Comparison of ENCODE assay signal across 16 cellular contexts in the genomic region with DNA sequence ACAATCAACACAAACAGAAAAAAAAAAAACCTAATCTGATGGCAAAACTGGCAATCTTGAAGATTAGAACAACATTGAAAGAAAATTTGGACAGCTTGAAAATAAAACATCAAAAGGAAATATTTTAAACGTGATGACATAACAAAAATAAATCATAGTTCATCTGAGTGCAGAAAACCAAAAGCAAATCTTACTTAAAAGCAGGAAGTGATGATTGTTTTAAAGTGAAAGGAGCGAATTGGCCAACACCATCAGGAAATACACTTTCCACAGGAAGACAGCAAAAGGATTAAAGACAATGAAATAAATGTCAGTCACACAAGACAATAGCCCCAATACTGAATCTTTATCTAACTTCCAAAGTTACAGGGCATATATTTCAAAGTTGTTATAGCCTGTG.
A peak's percentile ranks its signal among the peaks of the same experiment; 100 is the strongest.
DNase-seq lines count a peak whose midpoint lies in the region; FAIRE-seq and TF ChIP-seq lines count a peak whose summit lies in the region.
"Had no signal": no experiment of that assay in that cellular context is flagged by ENCODE, and none has a peak within 500 bp of the region (broad histone marks: within the 10 kb centered on the region; RNA-seq: fewer than 3 reads in every experiment).

No MANE protein-coding gene starts in this region.

- no peak overlapping the region for H3K27ac ChIP-seq in OCI-LY3 (ENCODE audit: low read length)

- H3K4me3 ChIP-seq in OCI-LY3 (ENCODE audit: low read length) (no peak overlapping the region), MG63 (no peak overlapping the region)
- H3K4me3 ChIP-seq: GM12878, HAP-1 had no signal

- H3K9ac ChIP-seq in OCI-LY3 (ENCODE audit: low read length) = no peak overlapping the region

- TF ChIP-seq CTCF in OCI-LY3 (IDR thresholded peaks at IDR 0.05; ENCODE audit: low read depth, low read length) (no peak), endothelial cell (IDR thresholded peaks at IDR 0.05; ENCODE audit: unreplicated experiment) (no peak)

- 0 out of 2 replicates have a peak overlapping the region, but pooled peaks have one; percentile 11 for H3K4me2 ChIP-seq in OCI-LY3 (ENCODE audit: low read length)

- peak overlapping the region; percentile 39 for H2AFZ ChIP-seq in OCI-LY3 (ENCODE audit: low read depth, low read length)

- no peaks in the 10 kb centered on the region for H3K27me3 Mint-ChIP-seq in endothelial cell (ENCODE audit: unreplicated experiment)
- H3K27me3 Mint-ChIP-seq: CD4-positive, alpha-beta T cell; IgD-negative memory B cell had no signal

- H3K27me3 ChIP-seq in OCI-LY3 (ENCODE audit: low read depth, low read length) (no peaks in the 10 kb centered on the region), MG63 (no peaks in the 10 kb centered on the region)

- H3K9me3 Mint-ChIP-seq in endothelial cell (ENCODE audit: unreplicated experiment) = no peaks in the 10 kb centered on the region
- H3K9me3 Mint-ChIP-seq: CD4-positive, alpha-beta T cell had no signal

- no peaks in the 10 kb centered on the region for H3K36me3 Mint-ChIP-seq in endothelial cell (ENCODE audit: low read depth, unreplicated experiment)
- H3K36me3 Mint-ChIP-seq: IgD-negative memory B cell had no signal

- no peaks in the 10 kb centered on the region for H4K20me1 ChIP-seq in OCI-LY3 (ENCODE audit: insufficient read depth, low read length)

- peaks cover 12% of the 10 kb centered on the region for H3K4me1 ChIP-seq in OCI-LY3 (ENCODE audit: low read length)
- H3K4me1 ChIP-seq: HAP-1 had no signal

- no peak for TF ChIP-seq POLR2A in GM12892 (IDR thresholded peaks at IDR 0.05; ENCODE audit: low read depth, low read length)

- H3K79me2 ChIP-seq in OCI-LY3 (ENCODE audit: low read length) = no peaks in the 10 kb centered on the region

- H3K4me1 Mint-ChIP-seq in endothelial cell (ENCODE audit: unreplicated experiment) = peaks cover 14% of the 10 kb centered on the region

- H3K9me3 ChIP-seq in OCI-LY3 (ENCODE audit: insufficient read depth, low read length) (no peaks in the 10 kb centered on the region; the same call in 1 of the 2 replicates), MG63 (no peaks in the 10 kb centered on the region)
- H3K9me3 ChIP-seq: HAP-1 had no signal

- peak; percentile 42 for FAIRE-seq in GM12892 (lab: Jason Lieb, UNC)
- FAIRE-seq: A204.1, GM12878, H1 had no signal

- H3K36me3 ChIP-seq in OCI-LY3 (replicated peaks; ENCODE audit: low read depth, low read length) = no peaks in the 10 kb centered on the region
- no peaks in the 10 kb centered on the region for H3K36me3 ChIP-seq in MG63
- H3K36me3 ChIP-seq: HAP-1 had no signal

- DNase-seq in AML-193 (lab: John Stamatoyannopoulos, UW) (peak; percentile 5 to 6), GM12892 (ENCODE audit: insufficient read length) (no peak), endothelial cell (ENCODE audit: low spot score) (no peak), MG63 (no peak)
- no peak for DNase-seq in stimulated activated CD4-positive, alpha-beta T cell treated with anti-CD3 and anti-CD28 coated beads, Interleukin-2, amount 100 ng/mL, for 48 hours
- no peak for DNase-seq in stimulated activated naive CD4-positive, alpha-beta T cell treated with Interleukin-2 at 50 U/mL for 16 hours (lab: John Stamatoyannopoulos, UW)
- DNase-seq: C1 segment of cervical spinal cord; Calu3; CD4-positive, alpha-beta T cell; DMS 273 treated with DMSO at 0.1 percent for 48 hours had no signal

- no peak overlapping the region for H3K4me3 Mint-ChIP-seq in endothelial cell (ENCODE audit: unreplicated experiment)
- H3K4me3 Mint-ChIP-seq: CD4-positive, alpha-beta T cell; IgD-negative memory B cell had no signal

- peak overlapping the region; percentile 64 for H3K27ac Mint-ChIP-seq in endothelial cell (ENCODE audit: unreplicated experiment)
- H3K27ac Mint-ChIP-seq: CD4-positive, alpha-beta T cell; IgD-negative memory B cell had no signal

Comparison
In these comparisons a context has a peak if more than half of its experiments do, and no peak if none do; other contexts are left out.
1. DNase-seq: peak in AML-193 (2 of 2); none in GM12892 (single experiment), endothelial cell (single experiment), stimulated activated CD4-positive, alpha-beta T cell treated with anti-CD3 and anti-CD28 coated beads, Interleukin-2, amount 100 ng/mL, for 48 hours (0 of 2), MG63 (single experiment) and stimulated activated naive CD4-positive, alpha-beta T cell treated with Interleukin-2 at 50 U/mL for 16 hours (single experiment).